Comparison of ENCODE assay signal across 8 cellular contexts in genomic region chr11:30333405-30333804, GRCh38. TPM values are rescaled to one million over a fixed set of nuclear protein-coding genes. Genes with fewer than 3 reads are reported as not detected.
DNase-seq lines count a peak whose midpoint lies in the region; ATAC-seq and TF ChIP-seq lines count a peak whose summit lies in the region.

No MANE protein-coding gene starts in this region.

- no peak for TF ChIP-seq POLR2A in vagina (IDR thresholded peaks at IDR 0.05)

- ATAC-seq in GM21576 (IDR thresholded peaks at IDR 0.05; ENCODE audit: unreplicated experiment), result peak; percentile 89

- H3K9me3 ChIP-seq in vagina, result no peaks in the 10 kb centered on the region

- H3K4me3 ChIP-seq in vagina, result no peak overlapping the region

- no peaks in the 10 kb centered on the region for H3K27me3 ChIP-seq in vagina

- intact Hi-C loops in vagina (cut with DNase I), result no loop called here

- H3K27ac ChIP-seq in vagina, result no peak overlapping the region

- peak; percentile 7 for DNase-seq in DMS53 treated with DMSO at 0.1 percent for 48 hours (lab: John Stamatoyannopoulos, UW; ENCODE audit: unreplicated experiment)
- DNase-seq in NCI-H69 (lab: John Stamatoyannopoulos, UW), result peak; percentile 38
- DNase-seq in fibroblast of the conjunctiva (ENCODE audit: low read depth), result peak; percentile 5
- DNase-seq in activated naive CD4-positive, alpha-beta T cell treated with Interleukin-2 at 50 U/mL for 16 hours, result no peak
- no peak for DNase-seq in COLO829 (ENCODE audit: low spot score)
- no peak for DNase-seq in vagina (ENCODE audit: extremely low spot score in 2 of 2)
- DNase-seq in stimulated activated CD4-positive, alpha-beta T cell treated with anti-CD3 and anti-CD28 coated beads, Interleukin-4, amount 100 ng/mL, for 1 hour, result no peak

- peaks cover 0 to 50% of the 10 kb centered on the region in 2 donors for H3K36me3 ChIP-seq in vagina

- H3K4me1 ChIP-seq in vagina, result no peaks in the 10 kb centered on the region

- TF ChIP-seq CTCF in vagina (IDR thresholded peaks at IDR 0.05), result no peak

RNA-seq across cellular contexts. Expression of gene ARL14EP, which starts 10.5 kb away (rescaled TPM):
- total RNA-seq in vagina, result 15.7 TPM

Comparison
In these comparisons a context has a peak if more than half of its experiments do, and no peak if none do; other contexts are left out.
1. DNase-seq: peak in DMS53 treated with DMSO at 0.1 percent for 48 hours (single experiment), NCI-H69 (single experiment) and fibroblast of the conjunctiva (single experiment); none in activated naive CD4-positive, alpha-beta T cell treated with Interleukin-2 at 50 U/mL for 16 hours (single experiment), COLO829 (single experiment), vagina (0 of 2) and stimulated activated CD4-positive, alpha-beta T cell treated with anti-CD3 and anti-CD28 coated beads, Interleukin-4, amount 100 ng/mL, for 1 hour (single experiment).